28 cellular contexts compared by ENCODE assay signal in the genomic region with DNA sequence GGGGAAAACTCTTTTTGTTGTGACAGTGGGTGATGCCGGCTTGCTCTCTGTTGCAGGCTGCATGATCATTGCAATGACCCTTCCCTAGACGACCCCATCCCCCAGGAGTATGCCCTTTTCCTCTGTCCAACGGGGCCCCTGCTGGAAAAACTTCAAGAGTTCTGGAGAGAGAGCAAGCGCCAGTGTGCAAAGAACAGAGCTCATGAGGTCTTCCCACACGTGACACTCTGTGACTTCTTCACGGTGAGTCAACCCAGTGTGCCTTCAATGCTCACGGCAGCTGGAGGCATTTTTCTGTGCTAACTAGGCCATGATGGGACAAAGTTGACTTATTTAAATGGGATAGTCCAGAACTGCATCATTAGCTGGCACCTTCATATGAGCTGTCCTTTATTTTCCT. TPM values are rescaled to one million over a fixed set of nuclear protein-coding genes. Genes with fewer than 3 reads are reported as not detected.
DNase-seq lines count a peak whose midpoint lies in the region; ATAC-seq and TF ChIP-seq lines count a peak whose summit lies in the region.
"Had no signal": no experiment of that assay in that cellular context is flagged by ENCODE, and none has a peak within 500 bp of the region (broad histone marks: within the 10 kb centered on the region; RNA-seq: fewer than 3 reads in every experiment).

No MANE protein-coding gene starts in this region.

- POLR2A ChIA-PET in activated CD4-positive, alpha-beta T cell treated with anti-CD3 and anti-CD28 coated beads, Interleukin-2, amount 10 ng/mL, durations not matched to agents 7 days and 5 days (lab: Charles Lee), result no interaction called here
- POLR2A ChIA-PET in activated naive CD8-positive, alpha-beta T cell treated with anti-CD3 and anti-CD28 coated beads, Interleukin-2, amount 10 ng/mL, durations not matched to agents 7 days and 5 days (lab: Charles Lee), result interaction anchor here (1.2 to 1.7 kb wide), 2 partner anchors 12 to 16 kb away, joined by 4 to 6 read pairs; no protein-coding TSS in a partner anchor

- intact Hi-C loops in natural killer cell (cut with micrococcal nuclease), result no loop called here

- H3K27me3 Mint-ChIP-seq in activated CD4-positive, alpha-beta T cell treated with anti-CD3 and anti-CD28 coated beads, Interleukin-2, amount 10 ng/mL, durations not matched to agents 7 days and 5 days, result no peaks in the 10 kb centered on the region
- H3K27me3 Mint-ChIP-seq in natural killer cell treated with Interleukin-12 subunit alpha and Interleukin-12 subunit beta and Interleukin-15 and Interleukin-18, amount 100 ng/mL, for 72 hours, result peaks cover 0 to 13% of the 10 kb centered on the region in 2 donors
- H3K27me3 Mint-ChIP-seq in natural killer cell (ENCODE audit: low read depth in 2 of 2), result peaks cover 20 to 33% of the 10 kb centered on the region in 2 donors
- no peaks in the 10 kb centered on the region for H3K27me3 Mint-ChIP-seq in activated naive CD8-positive, alpha-beta T cell treated with anti-CD3 and anti-CD28 coated beads, Interleukin-2, amount 10 ng/mL, durations not matched to agents 7 days and 5 days

- H3K36me3 Mint-ChIP-seq in activated CD4-positive, alpha-beta T cell treated with anti-CD3 and anti-CD28 coated beads, Interleukin-2, amount 10 ng/mL, durations not matched to agents 7 days and 5 days (ENCODE audit: low read depth), result peaks cover 61% of the 10 kb centered on the region
- no peaks in the 10 kb centered on the region for H3K36me3 Mint-ChIP-seq in natural killer cell treated with Interleukin-12 subunit alpha and Interleukin-12 subunit beta and Interleukin-15 and Interleukin-18, amount 100 ng/mL, for 72 hours
- no peaks in the 10 kb centered on the region for H3K36me3 Mint-ChIP-seq in natural killer cell
- peaks cover 44% of the 10 kb centered on the region for H3K36me3 Mint-ChIP-seq in activated naive CD8-positive, alpha-beta T cell treated with anti-CD3 and anti-CD28 coated beads, Interleukin-2, amount 10 ng/mL, durations not matched to agents 7 days and 5 days
- H3K36me3 Mint-ChIP-seq in stimulated activated effector memory CD8-positive, alpha-beta T cell treated with anti-CD3 and anti-CD28 coated beads, Interleukin-12 subunit alpha, Interleukin-12 subunit beta, amount 100 ng/mL, for 72 hours, result peaks cover 51% of the 10 kb centered on the region
- H3K36me3 Mint-ChIP-seq: IgD-negative memory B cell; immature natural killer cell; stimulated activated naive B cell treated with anti-CD40 and anti-IgM and Interleukin-4, amounts not matched to agents 10 μg/mL and 1 μg/mL and 100 μg/mL, for 72 hours had no signal

- TF ChIP-seq CTCF in natural killer cell (IDR thresholded peaks at IDR 0.05), result no peak

- H3K4me1 Mint-ChIP-seq in activated CD4-positive, alpha-beta T cell treated with anti-CD3 and anti-CD28 coated beads, Interleukin-2, amount 10 ng/mL, durations not matched to agents 7 days and 5 days, result peaks cover 49% of the 10 kb centered on the region
- peaks cover 3 to 23% of the 10 kb centered on the region in 2 donors for H3K4me1 Mint-ChIP-seq in natural killer cell treated with Interleukin-12 subunit alpha and Interleukin-12 subunit beta and Interleukin-15 and Interleukin-18, amount 100 ng/mL, for 72 hours (ENCODE audit: low read depth in 2 of 2)
- H3K4me1 Mint-ChIP-seq in natural killer cell, result peaks cover 0 to 10% of the 10 kb centered on the region in 2 donors
- H3K4me1 Mint-ChIP-seq in activated naive CD8-positive, alpha-beta T cell treated with anti-CD3 and anti-CD28 coated beads, Interleukin-2, amount 10 ng/mL, durations not matched to agents 7 days and 5 days, result peaks cover 40% of the 10 kb centered on the region
- H3K4me1 Mint-ChIP-seq in stimulated activated effector memory CD8-positive, alpha-beta T cell treated with anti-CD3 and anti-CD28 coated beads, Interleukin-12 subunit alpha, Interleukin-12 subunit beta, amount 100 ng/mL, for 72 hours, result peaks cover 53% of the 10 kb centered on the region
- H3K4me1 Mint-ChIP-seq: endodermal cell had no signal

- H3K4me3 Mint-ChIP-seq in activated CD4-positive, alpha-beta T cell treated with anti-CD3 and anti-CD28 coated beads, Interleukin-2, amount 10 ng/mL, durations not matched to agents 7 days and 5 days, result no peak overlapping the region
- H3K4me3 Mint-ChIP-seq in natural killer cell treated with Interleukin-12 subunit alpha and Interleukin-12 subunit beta and Interleukin-15 and Interleukin-18, amount 100 ng/mL, for 72 hours, result no peak overlapping the region
- H3K4me3 Mint-ChIP-seq in natural killer cell, result no peak overlapping the region
- H3K4me3 Mint-ChIP-seq in activated naive CD8-positive, alpha-beta T cell treated with anti-CD3 and anti-CD28 coated beads, Interleukin-2, amount 10 ng/mL, durations not matched to agents 7 days and 5 days, result no peak overlapping the region
- peak overlapping the region; percentile 29 for H3K4me3 Mint-ChIP-seq in stimulated activated effector memory CD8-positive, alpha-beta T cell treated with anti-CD3 and anti-CD28 coated beads, Interleukin-12 subunit alpha, Interleukin-12 subunit beta, amount 100 ng/mL, for 72 hours
- H3K4me3 Mint-ChIP-seq: endodermal cell; IgD-negative memory B cell; immature natural killer cell; nephron progenitor cell; stimulated activated naive B cell treated with anti-CD40 and anti-IgM and Interleukin-4, amounts not matched to agents 10 μg/mL and 1 μg/mL and 100 μg/mL, for 72 hours; T-helper 2 cell treated with Interferon-gamma antibody and Interleukin-4, amounts not matched to agents 5 μg/mL and 100 μg/mL, for 36 hours had no signal

- H3K9me3 Mint-ChIP-seq in activated CD4-positive, alpha-beta T cell treated with anti-CD3 and anti-CD28 coated beads, Interleukin-2, amount 10 ng/mL, durations not matched to agents 7 days and 5 days, result no peaks in the 10 kb centered on the region
- H3K9me3 Mint-ChIP-seq in natural killer cell treated with Interleukin-12 subunit alpha and Interleukin-12 subunit beta and Interleukin-15 and Interleukin-18, amount 100 ng/mL, for 72 hours, result no peaks in the 10 kb centered on the region
- no peaks in the 10 kb centered on the region for H3K9me3 Mint-ChIP-seq in natural killer cell
- H3K9me3 Mint-ChIP-seq in activated naive CD8-positive, alpha-beta T cell treated with anti-CD3 and anti-CD28 coated beads, Interleukin-2, amount 10 ng/mL, durations not matched to agents 7 days and 5 days, result no peaks in the 10 kb centered on the region
- H3K9me3 Mint-ChIP-seq in stimulated activated effector memory CD8-positive, alpha-beta T cell treated with anti-CD3 and anti-CD28 coated beads, Interleukin-12 subunit alpha, Interleukin-12 subunit beta, amount 100 ng/mL, for 72 hours, result no peaks in the 10 kb centered on the region
- H3K9me3 Mint-ChIP-seq: endodermal cell; IgD-negative memory B cell; immature natural killer cell; nephron progenitor cell; stimulated activated naive B cell treated with anti-CD40 and anti-IgM and Interleukin-4, amounts not matched to agents 10 μg/mL and 1 μg/mL and 100 μg/mL, for 72 hours; T-helper 2 cell treated with Interferon-gamma antibody and Interleukin-4, amounts not matched to agents 5 μg/mL and 100 μg/mL, for 36 hours had no signal

- no peak for ATAC-seq in natural killer cell treated with Interleukin-12 subunit alpha and Interleukin-12 subunit beta and Interleukin-15 and Interleukin-18, amount 100 ng/mL, for 72 hours
- ATAC-seq in natural killer cell (no peak), GM21367 (IDR thresholded peaks at IDR 0.05; ENCODE audit: unreplicated experiment) (no peak)
- no peak for ATAC-seq in activated naive CD8-positive, alpha-beta T cell treated with anti-CD3 and anti-CD28 coated beads, Interleukin-2, amount 10 ng/mL, durations not matched to agents 7 days and 5 days (ENCODE audit: low read depth)
- no peak for ATAC-seq in stimulated activated effector memory CD8-positive, alpha-beta T cell treated with anti-CD3 and anti-CD28 coated beads, Interleukin-12 subunit alpha, Interleukin-12 subunit beta, amount 100 ng/mL, for 72 hours
- ATAC-seq: left cardiac atrium; Panc1; stimulated activated naive B cell treated with anti-CD40 and anti-IgM and Interleukin-4, amounts not matched to agents 10 μg/mL and 1 μg/mL and 100 μg/mL, for 72 hours had no signal

- H3K27ac Mint-ChIP-seq in activated CD4-positive, alpha-beta T cell treated with anti-CD3 and anti-CD28 coated beads, Interleukin-2, amount 10 ng/mL, durations not matched to agents 7 days and 5 days, result peak overlapping the region; percentile 21
- H3K27ac Mint-ChIP-seq in natural killer cell treated with Interleukin-12 subunit alpha and Interleukin-12 subunit beta and Interleukin-15 and Interleukin-18, amount 100 ng/mL, for 72 hours, result peak overlapping the region; percentile 15 to 32
- H3K27ac Mint-ChIP-seq in natural killer cell, result no peak overlapping the region
- H3K27ac Mint-ChIP-seq in activated naive CD8-positive, alpha-beta T cell treated with anti-CD3 and anti-CD28 coated beads, Interleukin-2, amount 10 ng/mL, durations not matched to agents 7 days and 5 days, result peak overlapping the region; percentile 35
- no peak overlapping the region for H3K27ac Mint-ChIP-seq in stimulated activated effector memory CD8-positive, alpha-beta T cell treated with anti-CD3 and anti-CD28 coated beads, Interleukin-12 subunit alpha, Interleukin-12 subunit beta, amount 100 ng/mL, for 72 hours
- H3K27ac Mint-ChIP-seq: endodermal cell; IgD-negative memory B cell; immature natural killer cell; nephron progenitor cell; stimulated activated naive B cell treated with anti-CD40 and anti-IgM and Interleukin-4, amounts not matched to agents 10 μg/mL and 1 μg/mL and 100 μg/mL, for 72 hours had no signal

- CTCF ChIA-PET in activated CD4-positive, alpha-beta T cell treated with anti-CD3 and anti-CD28 coated beads, Interleukin-2, amount 10 ng/mL, durations not matched to agents 7 days and 5 days (lab: Charles Lee), result interaction anchor here (1.1 to 1.8 kb wide), 3 partner anchors 11 to 28 kb away, joined by 3 to 7 read pairs (median 4); no protein-coding TSS in a partner anchor

- DNase-seq in activated CD4-positive, alpha-beta T cell treated with anti-CD3 and anti-CD28 coated beads, Interleukin-2, amount 10 ng/mL, durations not matched to agents 7 days and 5 days, result no peak
- no peak for DNase-seq in activated CD4-positive, alpha-beta T cell treated with anti-CD3 and anti-CD28 coated beads for 4 hours
- DNase-seq in natural killer cell treated with Interleukin-12 subunit alpha and Interleukin-12 subunit beta and Interleukin-15 and Interleukin-18, amount 100 ng/mL, for 72 hours (ENCODE audit: low spot score), result no peak
- no peak for DNase-seq in natural killer cell
- DNase-seq in activated naive CD8-positive, alpha-beta T cell treated with anti-CD3 and anti-CD28 coated beads, Interleukin-2, amount 10 ng/mL, durations not matched to agents 7 days and 5 days, result peak; percentile 17
- DNase-seq in stimulated activated effector memory CD8-positive, alpha-beta T cell treated with anti-CD3 and anti-CD28 coated beads, Interleukin-12 subunit alpha, Interleukin-12 subunit beta, amount 100 ng/mL, for 72 hours (ENCODE audit: low spot score in 2 of 2), result no peak
- no peak for DNase-seq in activated CD4-positive, CD25-positive, alpha-beta regulatory T cell (lab: John Stamatoyannopoulos, UW)
- DNase-seq: activated CD4-positive, alpha-beta T cell treated with anti-CD3 and anti-CD28 coated beads for 48 hours; activated CD8-positive, alpha-beta memory T cell treated with anti-CD3 and anti-CD28 coated beads, Interleukin-2, amount 50 U/mL, for 48 hours; endodermal cell; immature natural killer cell; left cardiac atrium; NCI-H1436 treated with DMSO at 0.1 percent for 48 hours; NCI-H226; NCI-H748 treated with DMSO at 0.1 percent for 48 hours; nephron progenitor cell; Right ventricle myocardium superior; stimulated activated naive B cell treated with anti-CD40 and anti-IgM and Interleukin-4, amounts not matched to agents 10 μg/mL and 1 μg/mL and 100 μg/mL, for 72 hours; tibial artery had no signal

RNA-seq across cellular contexts. Expression of gene UBASH3A, which starts 5.7 kb away (rescaled TPM):
- 10 to 100 TPM; 77.4 to 83.7 TPM for total RNA-seq in activated CD4-positive, alpha-beta T cell treated with anti-CD3 and anti-CD28 coated beads, Interleukin-2, amount 10 ng/mL, durations not matched to agents 7 days and 5 days
- total RNA-seq in natural killer cell treated with Interleukin-12 subunit alpha and Interleukin-12 subunit beta and Interleukin-15 and Interleukin-18, amount 100 ng/mL, for 72 hours, result 1 to 10 TPM; 1.7 to 9.2 TPM
- total RNA-seq in natural killer cell, result 1 to 10 TPM in 2 of 3 donors, under 1 TPM in 1; 0.66 to 5.0 (median 2.0) TPM
- total RNA-seq in activated naive CD8-positive, alpha-beta T cell treated with anti-CD3 and anti-CD28 coated beads, Interleukin-2, amount 10 ng/mL, durations not matched to agents 7 days and 5 days, result 10 to 100 TPM; 77.8 to 80.2 TPM
- total RNA-seq: cardiac septum, endodermal cell, HT-29, osteocyte, Right ventricle myocardium superior had no signal

RNA-seq across cellular contexts. Expression of gene TMPRSS3, which starts 13.5 kb away (rescaled TPM):
- total RNA-seq in activated CD4-positive, alpha-beta T cell treated with anti-CD3 and anti-CD28 coated beads, Interleukin-2, amount 10 ng/mL, durations not matched to agents 7 days and 5 days, result 1 to 10 TPM; 7.4 to 8.9 TPM
- 1 to 10 TPM in 1 of 2 donors, under 1 TPM in 1; 0.19 to 8.4 TPM for total RNA-seq in natural killer cell treated with Interleukin-12 subunit alpha and Interleukin-12 subunit beta and Interleukin-15 and Interleukin-18, amount 100 ng/mL, for 72 hours
- total RNA-seq in natural killer cell, result under 1 TPM in 1 of 3 donors, not detected in 2; 0.25 TPM
- total RNA-seq in activated naive CD8-positive, alpha-beta T cell treated with anti-CD3 and anti-CD28 coated beads, Interleukin-2, amount 10 ng/mL, durations not matched to agents 7 days and 5 days, result 10 to 100 TPM in 1 of 2 experiments, 1 to 10 TPM in 1; 7.8 to 10.7 TPM
- total RNA-seq: cardiac septum, endodermal cell, osteocyte, Right ventricle myocardium superior had no signal

RNA-seq across cellular contexts. Expression of gene TFF1, which starts 43.0 kb away (rescaled TPM):
- total RNA-seq in activated CD4-positive, alpha-beta T cell treated with anti-CD3 and anti-CD28 coated beads, Interleukin-2, amount 10 ng/mL, durations not matched to agents 7 days and 5 days, result not detected
- not detected for total RNA-seq in natural killer cell treated with Interleukin-12 subunit alpha and Interleukin-12 subunit beta and Interleukin-15 and Interleukin-18, amount 100 ng/mL, for 72 hours
- not detected for total RNA-seq in natural killer cell
- not detected for total RNA-seq in activated naive CD8-positive, alpha-beta T cell treated with anti-CD3 and anti-CD28 coated beads, Interleukin-2, amount 10 ng/mL, durations not matched to agents 7 days and 5 days
- total RNA-seq: cardiac septum, left cardiac atrium, mononuclear cell, osteocyte, Right ventricle myocardium superior had no signal

RNA-seq across cellular contexts. Expression of gene TFF2, which starts 58.6 kb away (rescaled TPM):
- total RNA-seq in activated CD4-positive, alpha-beta T cell treated with anti-CD3 and anti-CD28 coated beads, Interleukin-2, amount 10 ng/mL, durations not matched to agents 7 days and 5 days, result not detected
- total RNA-seq in natural killer cell treated with Interleukin-12 subunit alpha and Interleukin-12 subunit beta and Interleukin-15 and Interleukin-18, amount 100 ng/mL, for 72 hours, result not detected
- total RNA-seq in natural killer cell, result not detected
- not detected for total RNA-seq in activated naive CD8-positive, alpha-beta T cell treated with anti-CD3 and anti-CD28 coated beads, Interleukin-2, amount 10 ng/mL, durations not matched to agents 7 days and 5 days
- total RNA-seq: cardiac septum, endodermal cell, left cardiac atrium, lung, mononuclear cell, osteocyte, Right ventricle myocardium superior had no signal

Comparison
In these comparisons a context has a peak if more than half of its experiments do, and no peak if none do; other contexts are left out.
1. H3K27ac Mint-ChIP-seq: peak in activated CD4-positive, alpha-beta T cell treated with anti-CD3 and anti-CD28 coated beads, Interleukin-2, amount 10 ng/mL, durations not matched to agents 7 days and 5 days (single experiment), natural killer cell treated with Interleukin-12 subunit alpha and Interleukin-12 subunit beta and Interleukin-15 and Interleukin-18, amount 100 ng/mL, for 72 hours (2 of 2) and activated naive CD8-positive, alpha-beta T cell treated with anti-CD3 and anti-CD28 coated beads, Interleukin-2, amount 10 ng/mL, durations not matched to agents 7 days and 5 days (single experiment); none in natural killer cell (0 of 2) and stimulated activated effector memory CD8-positive, alpha-beta T cell treated with anti-CD3 and anti-CD28 coated beads, Interleukin-12 subunit alpha, Interleukin-12 subunit beta, amount 100 ng/mL, for 72 hours (single experiment).
2. RNA of gene UBASH3A, which starts 5.7 kb away (total RNA-seq): 77.4 to 83.7 TPM in activated CD4-positive, alpha-beta T cell treated with anti-CD3 and anti-CD28 coated beads, Interleukin-2, amount 10 ng/mL, durations not matched to agents 7 days and 5 days and 77.8 to 80.2 TPM in activated naive CD8-positive, alpha-beta T cell treated with anti-CD3 and anti-CD28 coated beads, Interleukin-2, amount 10 ng/mL, durations not matched to agents 7 days and 5 days; 1.7 to 9.2 TPM in natural killer cell treated with Interleukin-12 subunit alpha and Interleukin-12 subunit beta and Interleukin-15 and Interleukin-18, amount 100 ng/mL, for 72 hours and 0.66 to 5.0 TPM in natural killer cell; every median in the first group is over 4 times any median in the second.